In genomic region chr4:38072578-38072977, GRCh38 we compare ENCODE assay signal across 19 cellular contexts.
DNase-seq lines count a peak whose midpoint lies in the region; ATAC-seq, FAIRE-seq and TF ChIP-seq lines count a peak whose summit lies in the region.
"Had no signal": no experiment of that assay in that cellular context is flagged by ENCODE, and none has a peak within 500 bp of the region (broad histone marks: within the 10 kb centered on the region; RNA-seq: fewer than 3 reads in every experiment).

No MANE protein-coding gene starts in this region.

- no peak for TF ChIP-seq CTCF in neutrophil (IDR thresholded peaks at IDR 0.05)
- TF ChIP-seq CTCF in brain microvascular endothelial cell (IDR thresholded peaks at IDR 0.05; ENCODE audit: low read depth, low read length, missing control alignments), result no peak

- H3K27ac Mint-ChIP-seq in activated CD4-positive, alpha-beta memory T cell treated with anti-CD3 and anti-CD28 coated beads for 36 hours, result no peak overlapping the region
- no peak overlapping the region for H3K27ac Mint-ChIP-seq in activated CD4-positive, alpha-beta memory T cell treated with anti-CD3 and anti-CD28 coated beads, Interleukin-2, amount 10 ng/mL, durations not matched to agents 7 days and 5 days
- peak overlapping the region; percentile 12 for H3K27ac Mint-ChIP-seq in activated T-helper 17 cell treated with anti-CD3 and anti-CD28 coated beads, Interleukin-2, amount 50 U/mL, for 72 hours
- H3K27ac Mint-ChIP-seq: activated B cell treated with CpG ODN at 0.5 μM for 24 hours had no signal

- no peak for FAIRE-seq in GM12891 (lab: Jason Lieb, UNC)
- FAIRE-seq: H54, urothelium cell line had no signal

- H3K27me3 ChIP-seq in neutrophil, result no peaks in the 10 kb centered on the region
- H3K27me3 ChIP-seq in brain microvascular endothelial cell (replicated peaks), result no peaks in the 10 kb centered on the region
- H3K27me3 ChIP-seq: body of pancreas, dorsolateral prefrontal cortex had no signal

- H3K4me3 Mint-ChIP-seq in activated CD4-positive, alpha-beta memory T cell treated with anti-CD3 and anti-CD28 coated beads for 36 hours, result no peak overlapping the region
- H3K4me3 Mint-ChIP-seq in activated CD4-positive, alpha-beta memory T cell treated with anti-CD3 and anti-CD28 coated beads, Interleukin-2, amount 10 ng/mL, durations not matched to agents 7 days and 5 days, result no peak overlapping the region
- no peak overlapping the region for H3K4me3 Mint-ChIP-seq in activated T-helper 17 cell treated with anti-CD3 and anti-CD28 coated beads, Interleukin-2, amount 50 U/mL, for 72 hours
- H3K4me3 Mint-ChIP-seq: activated B cell treated with CpG ODN at 0.5 μM for 24 hours; CD8-positive, alpha-beta T cell; nephron progenitor cell had no signal

- peaks cover 48% of the 10 kb centered on the region for H3K4me1 Mint-ChIP-seq in activated CD4-positive, alpha-beta memory T cell treated with anti-CD3 and anti-CD28 coated beads for 36 hours (ENCODE audit: low read depth)
- H3K4me1 Mint-ChIP-seq in activated CD4-positive, alpha-beta memory T cell treated with anti-CD3 and anti-CD28 coated beads, Interleukin-2, amount 10 ng/mL, durations not matched to agents 7 days and 5 days, result peaks cover 31% of the 10 kb centered on the region
- peaks cover 9% of the 10 kb centered on the region for H3K4me1 Mint-ChIP-seq in activated T-helper 17 cell treated with anti-CD3 and anti-CD28 coated beads, Interleukin-2, amount 50 U/mL, for 72 hours

- peaks cover 32 to 54% of the 10 kb centered on the region in 2 experiments for H3K4me1 ChIP-seq in neutrophil (ENCODE audit: control insufficient read depth in 1 of 2, insufficient read depth in 1 of 2, low read depth in 1 of 2, low read length in 1 of 2)

- H3K36me3 Mint-ChIP-seq in activated CD4-positive, alpha-beta memory T cell treated with anti-CD3 and anti-CD28 coated beads for 36 hours, result peaks cover 17% of the 10 kb centered on the region
- peaks cover 65% of the 10 kb centered on the region for H3K36me3 Mint-ChIP-seq in activated CD4-positive, alpha-beta memory T cell treated with anti-CD3 and anti-CD28 coated beads, Interleukin-2, amount 10 ng/mL, durations not matched to agents 7 days and 5 days (ENCODE audit: low read depth)
- H3K36me3 Mint-ChIP-seq in activated T-helper 17 cell treated with anti-CD3 and anti-CD28 coated beads, Interleukin-2, amount 50 U/mL, for 72 hours (ENCODE audit: low read depth), result peaks cover 39% of the 10 kb centered on the region

- POLR2A ChIA-PET in activated CD4-positive, alpha-beta memory T cell treated with anti-CD3 and anti-CD28 coated beads for 36 hours (lab: Charles Lee), result interaction anchor here (0.7 kb wide), 1 partner anchor 88 kb away, joined by 3 read pairs; no protein-coding TSS in a partner anchor
- POLR2A ChIA-PET in activated CD4-positive, alpha-beta memory T cell treated with anti-CD3 and anti-CD28 coated beads, Interleukin-2, amount 10 ng/mL, durations not matched to agents 7 days and 5 days (lab: Charles Lee), result no interaction called here

- H3K27me3 Mint-ChIP-seq in activated CD4-positive, alpha-beta memory T cell treated with anti-CD3 and anti-CD28 coated beads for 36 hours, result no peaks in the 10 kb centered on the region
- no peaks in the 10 kb centered on the region for H3K27me3 Mint-ChIP-seq in activated CD4-positive, alpha-beta memory T cell treated with anti-CD3 and anti-CD28 coated beads, Interleukin-2, amount 10 ng/mL, durations not matched to agents 7 days and 5 days
- no peaks in the 10 kb centered on the region for H3K27me3 Mint-ChIP-seq in activated T-helper 17 cell treated with anti-CD3 and anti-CD28 coated beads, Interleukin-2, amount 50 U/mL, for 72 hours
- H3K27me3 Mint-ChIP-seq: activated B cell treated with CpG ODN at 0.5 μM for 24 hours had no signal

- TF ChIP-seq POLR2A in GM12891 (IDR thresholded peaks at IDR 0.05; ENCODE audit: low read depth, low read length), result no peak

- H3K9me3 ChIP-seq in neutrophil, result no peaks in the 10 kb centered on the region
- H3K9me3 ChIP-seq: body of pancreas had no signal

- in situ Hi-C loops in brain microvascular endothelial cell (cut with HindIII; ENCODE audit: low pct_ligation_motif_present, low sequenced_read_pairs), result loop anchor here (25.0 kb wide), 2 partner anchors 90 to 240 kb away; no protein-coding TSS in a partner anchor

- H3K36me3 ChIP-seq in neutrophil, result peaks cover 47% of the 10 kb centered on the region
- peaks cover 3% of the 10 kb centered on the region for H3K36me3 ChIP-seq in brain microvascular endothelial cell (replicated peaks)

- CTCF ChIA-PET in activated CD4-positive, alpha-beta memory T cell treated with anti-CD3 and anti-CD28 coated beads for 36 hours (lab: Charles Lee), result interaction anchor here (0.6 kb wide), 1 partner anchor 688 kb away, joined by 3 read pairs; no protein-coding TSS in a partner anchor
- CTCF ChIA-PET in activated CD4-positive, alpha-beta memory T cell treated with anti-CD3 and anti-CD28 coated beads, Interleukin-2, amount 10 ng/mL, durations not matched to agents 7 days and 5 days (lab: Charles Lee), result interaction anchor here (8.3 kb wide), 1 partner anchor 105 kb away, joined by 98 read pairs; no protein-coding TSS in a partner anchor

- intact Hi-C loops in activated CD4-positive, alpha-beta memory T cell treated with anti-CD3 and anti-CD28 coated beads for 36 hours (cut with micrococcal nuclease), result loop anchor here (1.0 to 10.0 kb wide), 2 partner anchors 60 to 452 kb away; no protein-coding TSS in a partner anchor

- DNase-seq in activated CD4-positive, alpha-beta memory T cell treated with anti-CD3 and anti-CD28 coated beads for 36 hours, result peak; percentile 33
- DNase-seq in activated CD4-positive, alpha-beta memory T cell treated with anti-CD3 and anti-CD28 coated beads, Interleukin-2, amount 10 ng/mL, durations not matched to agents 7 days and 5 days, result no peak
- DNase-seq in GM12891 (ENCODE audit: insufficient read length, low spot score) (no peak), HCEC 1CT (no peak), brain microvascular endothelial cell (no peak), SW480 (ENCODE audit: low spot score) (no peak)
- DNase-seq: ACHN; activated B cell treated with CpG ODN at 0.5 μM for 24 hours; activated naive CD4-positive, alpha-beta T cell treated with anti-CD3 and anti-CD28 coated beads, Interleukin-2, amount 50 U/mL, for 16 hours; body of pancreas; CD8-positive, alpha-beta T cell; DMS79; dorsolateral prefrontal cortex; NCI-H2227 treated with DMSO at 0.1 percent for 48 hours; nephron progenitor cell had no signal

- no peak overlapping the region for H3K4me3 ChIP-seq in neutrophil (ENCODE audit: low read depth in 1 of 2, low read length in 1 of 2)
- H3K4me3 ChIP-seq in brain microvascular endothelial cell (ENCODE audit: low read depth, low read length), result no peak overlapping the region
- H3K4me3 ChIP-seq: body of pancreas, dorsolateral prefrontal cortex had no signal

- H3K9me3 Mint-ChIP-seq in activated CD4-positive, alpha-beta memory T cell treated with anti-CD3 and anti-CD28 coated beads for 36 hours, result no peaks in the 10 kb centered on the region
- H3K9me3 Mint-ChIP-seq in activated CD4-positive, alpha-beta memory T cell treated with anti-CD3 and anti-CD28 coated beads, Interleukin-2, amount 10 ng/mL, durations not matched to agents 7 days and 5 days, result no peaks in the 10 kb centered on the region
- H3K9me3 Mint-ChIP-seq in activated T-helper 17 cell treated with anti-CD3 and anti-CD28 coated beads, Interleukin-2, amount 50 U/mL, for 72 hours, result no peaks in the 10 kb centered on the region
- H3K9me3 Mint-ChIP-seq: activated B cell treated with CpG ODN at 0.5 μM for 24 hours; CD8-positive, alpha-beta T cell; nephron progenitor cell had no signal

- H3K27ac ChIP-seq in neutrophil (peak overlapping the region; percentile 74), brain microvascular endothelial cell (no peak overlapping the region)

- ATAC-seq in activated T-helper 17 cell treated with anti-CD3 and anti-CD28 coated beads, Interleukin-2, amount 50 U/mL, for 72 hours (replicated peaks), result no peak
- ATAC-seq: body of pancreas; CD8-positive, alpha-beta T cell had no signal

TF ChIP-seq in GM12891, 5 proteins besides CTCF, POLR2A, EP300 and RAD21:
- TF ChIP-seq POLR2AphosphoS5 (IDR thresholded peaks at IDR 0.05; ENCODE audit: low read depth, low read length), result no peak
- TF ChIP-seq SPI1 (IDR thresholded peaks at IDR 0.05; ENCODE audit: low read depth, low read length), result 0 out of 2 replicates have a peak, but pooled peaks have one; percentile 4
- TF ChIP-seq PAX5 (IDR thresholded peaks at IDR 0.05; ENCODE audit: insufficient read depth, low read length, severe bottlenecking), result no peak
- TF ChIP-seq TAF1 (IDR thresholded peaks at IDR 0.05; ENCODE audit: low read depth, low read length), result no peak
- TF ChIP-seq POU2F2 (IDR thresholded peaks at IDR 0.05; ENCODE audit: low read depth, low read length), result no peak
